Comparison of ENCODE assay signal across 1 cellular context in genomic region chr21:14878971-14879370, GRCh38.
A peak's percentile ranks its signal among the peaks of the same experiment; 100 is the strongest.
TF ChIP-seq lines count a peak whose summit lies in the region.

No MANE protein-coding gene starts in this region.

TF ChIP-seq in HepG2, 621 proteins besides CTCF, POLR2A, EP300 and RAD21 (continued from another document and continues in another):
- TF ChIP-seq ZNF407 (CRISPR knock-in tag; IDR thresholded peaks at IDR 0.05; ENCODE audit: not compliant biosample characterization) (no peak), ZEB1 (IDR thresholded peaks at IDR 0.05; ENCODE audit: insufficient replicate concordance, low read depth) (no peak), ZNF121 (CRISPR knock-in tag; IDR thresholded peaks at IDR 0.05) (no peak), CBX5 (CRISPR knock-in tag; IDR thresholded peaks at IDR 0.05; ENCODE audit: borderline replicate concordance) (no peak), ZNF574 (CRISPR knock-in tag; IDR thresholded peaks at IDR 0.05) (no peak), PRMT3 (CRISPR knock-in tag; IDR thresholded peaks at IDR 0.05; ENCODE audit: borderline replicate concordance, low read depth) (no peak), POGZ (CRISPR knock-in tag; IDR thresholded peaks at IDR 0.05) (peak; percentile 91), HNF1A (IDR thresholded peaks at IDR 0.05; ENCODE audit: low read depth) (peak; percentile 41; the same call in 1 of the 2 replicates), HNF1A (CRISPR knock-in tag; IDR thresholded peaks at IDR 0.05; ENCODE audit: borderline replicate concordance) (no peak), HNF4G (IDR thresholded peaks at IDR 0.05; ENCODE audit: borderline replicate concordance, low read depth, low read length) (peak; percentile 41; the same call in 1 of the 2 replicates), HNF4G (CRISPR knock-in tag; IDR thresholded peaks at IDR 0.05; ENCODE audit: borderline replicate concordance, low read depth) (no peak), ZNF558 (CRISPR knock-in tag; IDR thresholded peaks at IDR 0.05; ENCODE audit: borderline replicate concordance) (no peak), ZNF639 (CRISPR knock-in tag; conservative IDR thresholded peaks at IDR 0.05) (no peak), NR2F2 (IDR thresholded peaks at IDR 0.05; ENCODE audit: borderline replicate concordance, low read depth) (peak; percentile 84), ZNF367 (CRISPR knock-in tag; IDR thresholded peaks at IDR 0.05; ENCODE audit: borderline replicate concordance) (no peak), JUN (CRISPR knock-in tag; IDR thresholded peaks at IDR 0.05) (no peak; the same call in 1 of the 2 replicates), NBN (conservative IDR thresholded peaks at IDR 0.05) (no peak), GLMP (CRISPR knock-in tag; IDR thresholded peaks at IDR 0.05; ENCODE audit: borderline replicate concordance) (no peak), ZNF83 (CRISPR knock-in tag; IDR thresholded peaks at IDR 0.05; ENCODE audit: borderline replicate concordance) (no peak), AHR (CRISPR knock-in tag; IDR thresholded peaks at IDR 0.05) (no peak), KDM3A (CRISPR knock-in tag; IDR thresholded peaks at IDR 0.05; ENCODE audit: low read depth) (no peak), ZNF678 (CRISPR knock-in tag; IDR thresholded peaks at IDR 0.05) (no peak), PATZ1 (CRISPR knock-in tag; IDR thresholded peaks at IDR 0.05) (no peak), SNAPC5 (CRISPR knock-in tag; IDR thresholded peaks at IDR 0.05; ENCODE audit: borderline replicate concordance) (no peak), SIX4 (CRISPR knock-in tag; IDR thresholded peaks at IDR 0.05) (peak; percentile 64; the same call in 1 of the 2 replicates), BCL6 (CRISPR knock-in tag; IDR thresholded peaks at IDR 0.05) (peak; percentile 97), ZNF784 (CRISPR knock-in tag; IDR thresholded peaks at IDR 0.05; ENCODE audit: borderline replicate concordance) (no peak), ZBTB39 (CRISPR knock-in tag; IDR thresholded peaks at IDR 0.05) (peak; percentile 93), MXD4 (CRISPR knock-in tag; IDR thresholded peaks at IDR 0.05) (no peak)
